28 cellular contexts compared by ENCODE assay signal in genomic region chr11:113557926-113558325, GRCh38.
A peak's percentile ranks its signal among the peaks of the same experiment; 100 is the strongest.
DNase-seq lines count a peak whose midpoint lies in the region; ATAC-seq lines count a peak whose summit lies in the region.
"Had no signal": no experiment of that assay in that cellular context is flagged by ENCODE, and none has a peak within 500 bp of the region (broad histone marks: within the 10 kb centered on the region; RNA-seq: fewer than 3 reads in every experiment).

No MANE protein-coding gene starts in this region.

- no peaks in the 10 kb centered on the region for H3K36me3 ChIP-seq in HAP-1 (replicated peaks)
- H3K36me3 ChIP-seq: BE2C; BLaER1; BLaER1 treated with 17β-estradiol and CSF1 and Interleukin-3, amounts not matched to agents 10 nM and 100 nM had no signal

- ATAC-seq in GM18502 (IDR thresholded peaks at IDR 0.05; ENCODE audit: poor library complexity, unreplicated experiment) (no peak), GM18867 (IDR thresholded peaks at IDR 0.05; ENCODE audit: unreplicated experiment) (no peak)
- ATAC-seq: A549; CD8-positive, alpha-beta T cell had no signal

- in situ Hi-C loops in HAP-1 (cut with MboI; ENCODE audit: low sequenced_read_pairs), result no loop called here

- peaks cover 22% of the 10 kb centered on the region for H3K4me1 ChIP-seq in HAP-1
- H3K4me1 ChIP-seq: BLaER1; BLaER1 treated with 17β-estradiol and CSF1 and Interleukin-3, amounts not matched to agents 10 nM and 100 nM had no signal

- DNase-seq in HAP-1 (ENCODE audit: low spot score in 2 of 2) (peak; percentile 21 to 86), SW480 (ENCODE audit: low spot score) (peak; percentile 97), astrocyte of the hippocampus (ENCODE audit: low read depth, low spot score) (peak; percentile 48), NCI-H748 (lab: John Stamatoyannopoulos, UW; ENCODE audit: unreplicated experiment) (no peak)
- DNase-seq: 8988T; ACHN; AML-193; BE2C; C1 segment of cervical spinal cord; Calu3; CD4-positive, alpha-beta memory T cell; CD4-positive, alpha-beta T cell; CD4-positive, CD25-positive, alpha-beta regulatory T cell; CD8-positive, alpha-beta memory T cell; COR-L47; DMS 273 treated with DMSO at 0.1 percent for 48 hours; DMS153; DMS53; DMS79; DMS79 treated with DMSO at 0.1 percent for 48 hours; DND-41; EL had no signal

- H3K4me3 ChIP-seq in HAP-1, result no peak overlapping the region
- H3K4me3 ChIP-seq: A549; BLaER1; BLaER1 treated with 17β-estradiol and CSF1 and Interleukin-3, amounts not matched to agents 10 nM and 100 nM had no signal

- H3K9me3 ChIP-seq in HAP-1, result no peaks in the 10 kb centered on the region
- H3K9me3 ChIP-seq: A549; BE2C; BLaER1; BLaER1 treated with 17β-estradiol and CSF1 and Interleukin-3, amounts not matched to agents 10 nM and 100 nM had no signal

- H3K27me3 ChIP-seq in HAP-1 (ENCODE audit: low read depth), result no peaks in the 10 kb centered on the region
- H3K27me3 ChIP-seq: BE2C; BLaER1; BLaER1 treated with 17β-estradiol and CSF1 and Interleukin-3, amounts not matched to agents 10 nM and 100 nM had no signal
